ENCODE assay signal across 22 cellular contexts in genomic region chr3:157279237-157279636, GRCh38.
"Had no signal": no experiment of that assay in that cellular context is flagged by ENCODE, and none has a peak within 500 bp of the region (broad histone marks: within the 10 kb centered on the region; RNA-seq: fewer than 3 reads in every experiment).

No MANE protein-coding gene starts in this region.

- H3K4me3 Mint-ChIP-seq: activated naive CD8-positive, alpha-beta T cell treated with anti-CD3 and anti-CD28 coated beads, Interleukin-2, amount 10 ng/mL, durations not matched to agents 7 days and 5 days; mesothelial cell of epicardium; natural killer cell; T-helper 1 cell treated with Interleukin-12 subunit alpha and Interleukin-12 subunit beta and Interleukin-4 antibody, amounts not matched to agents 30 μg/mL and 1 μg/mL, for 36 hours; WTC11 had no signal

- H3K36me3 Mint-ChIP-seq: mesothelial cell of epicardium, natural killer cell, WTC11 had no signal

- H3K27ac Mint-ChIP-seq: activated naive CD8-positive, alpha-beta T cell treated with anti-CD3 and anti-CD28 coated beads, Interleukin-2, amount 10 ng/mL, durations not matched to agents 7 days and 5 days; mesothelial cell of epicardium; natural killer cell; T-helper 1 cell treated with Interleukin-12 subunit alpha and Interleukin-12 subunit beta and Interleukin-4 antibody, amounts not matched to agents 30 μg/mL and 1 μg/mL, for 36 hours; WTC11 had no signal

- H3K27ac ChIP-seq: colonic mucosa, esophagus muscularis mucosa, hepatocyte, upper lobe of right lung had no signal

- H3K9me3 ChIP-seq: colonic mucosa, esophagus muscularis mucosa, upper lobe of right lung had no signal

- H3K27me3 Mint-ChIP-seq: activated naive CD8-positive, alpha-beta T cell treated with anti-CD3 and anti-CD28 coated beads, Interleukin-2, amount 10 ng/mL, durations not matched to agents 7 days and 5 days had no signal

- H3K4me1 ChIP-seq: colonic mucosa had no signal

- H3K9me3 Mint-ChIP-seq: activated naive CD8-positive, alpha-beta T cell treated with anti-CD3 and anti-CD28 coated beads, Interleukin-2, amount 10 ng/mL, durations not matched to agents 7 days and 5 days; mesothelial cell of epicardium; T-helper 1 cell treated with Interleukin-12 subunit alpha and Interleukin-12 subunit beta and Interleukin-4 antibody, amounts not matched to agents 30 μg/mL and 1 μg/mL, for 36 hours; WTC11 had no signal

- DNase-seq: activated CD8-positive, alpha-beta memory T cell treated with anti-CD3 and anti-CD28 coated beads for 24 hours; activated CD8-positive, alpha-beta memory T cell treated with anti-CD3 and anti-CD28 coated beads, Interleukin-2, amount 50 U/mL, for 48 hours; activated naive CD4-positive, alpha-beta T cell treated with Interleukin-2 at 50 U/mL for 16 hours; activated naive CD8-positive, alpha-beta T cell treated with anti-CD3 and anti-CD28 coated beads, Interleukin-2, amount 10 ng/mL, durations not matched to agents 7 days and 5 days; activated T-cell treated with anti-CD3 and anti-CD28 coated beads, Interleukin-2, amount 50 U/mL, for 48 hours; amygdala; colonic mucosa; glutamatergic neuron; kidney glomerular epithelial cell; left ventricle myocardium superior; mammary epithelial cell; natural killer cell; retina; stimulated activated CD4-positive, alpha-beta T cell treated with anti-CD3 and anti-CD28 coated beads, Interleukin-2, amount 100 ng/mL, for 48 hours; stimulated activated naive CD4-positive, alpha-beta T cell treated with Interleukin-2 at 50 U/mL for 16 hours; T1000; upper lobe of right lung had no signal

- ATAC-seq: left ventricle myocardium superior, natural killer cell, upper lobe of right lung, WTC11 had no signal

- H3K4me1 Mint-ChIP-seq: activated naive CD8-positive, alpha-beta T cell treated with anti-CD3 and anti-CD28 coated beads, Interleukin-2, amount 10 ng/mL, durations not matched to agents 7 days and 5 days; natural killer cell had no signal

- H3K36me3 ChIP-seq: colonic mucosa, esophagus muscularis mucosa, upper lobe of right lung had no signal

- H3K27me3 ChIP-seq: colonic mucosa, esophagus muscularis mucosa, hepatocyte, upper lobe of right lung had no signal

- H3K4me3 ChIP-seq: colonic mucosa, esophagus muscularis mucosa, hepatocyte, upper lobe of right lung had no signal
